In the genomic region with DNA sequence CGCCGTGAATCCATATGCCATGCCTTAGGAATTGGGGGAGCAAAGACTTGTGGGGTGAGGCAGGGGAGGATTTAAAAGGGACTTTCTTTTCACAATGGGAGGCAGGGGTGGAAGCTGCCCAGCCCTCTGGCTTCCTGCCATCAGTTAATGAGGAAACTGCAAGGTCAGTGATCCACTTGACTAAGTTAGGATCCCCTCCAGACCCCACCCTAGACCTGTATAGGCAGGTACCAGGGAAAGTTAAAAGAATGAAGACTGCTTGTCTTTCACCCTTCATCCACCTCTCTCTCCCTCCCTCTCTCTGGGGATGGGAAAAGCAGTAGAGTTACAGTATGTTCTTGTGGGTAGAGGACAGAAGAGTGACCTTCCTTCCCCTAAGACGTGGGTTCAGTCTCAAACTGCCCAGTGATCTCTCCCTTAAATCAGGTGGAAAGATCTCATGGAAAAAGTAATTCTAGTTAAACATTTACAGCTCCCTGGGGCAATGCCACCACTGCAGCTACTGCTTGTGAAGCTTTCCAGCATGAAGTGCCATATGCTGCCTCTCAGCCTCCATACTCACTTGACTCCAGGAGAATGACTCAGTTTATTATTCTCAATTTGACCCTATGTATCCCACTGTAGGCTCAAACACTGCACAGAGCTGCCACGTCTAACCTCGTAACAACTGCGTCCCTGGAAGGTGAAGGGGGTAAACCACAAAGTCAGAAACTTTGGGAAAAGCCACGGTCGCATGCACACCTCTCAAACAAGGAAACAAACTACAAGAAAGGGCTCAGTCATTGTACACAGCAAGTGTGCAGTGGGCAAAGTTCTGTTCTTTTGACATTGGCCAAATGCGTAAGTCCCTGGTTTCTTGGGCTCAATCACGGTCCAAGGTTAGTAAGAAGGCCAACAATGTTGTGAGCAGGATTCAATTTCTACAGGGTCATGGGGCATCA, we compare ENCODE assay signal across 1 cellular context.
A peak's percentile ranks its signal among the peaks of the same experiment; 100 is the strongest.
TF ChIP-seq lines count a peak whose summit lies in the region.

No MANE protein-coding gene starts in this region.

TF ChIP-seq in HepG2, 621 proteins besides CTCF, POLR2A, EP300 and RAD21 (continues in another document):
- TF ChIP-seq ATRX (CRISPR knock-in tag; IDR thresholded peaks at IDR 0.05; ENCODE audit: borderline replicate concordance) (no peak), TARDBP (CRISPR knock-in tag; IDR thresholded peaks at IDR 0.05) (peak; percentile 36; the same call in 1 of the 2 replicates), ZNF205 (CRISPR knock-in tag; IDR thresholded peaks at IDR 0.05) (peak; percentile 20; the same call in 1 of the 2 replicates), THAP11 (CRISPR knock-in tag; IDR thresholded peaks at IDR 0.05) (peak; percentile 84; the same call in 1 of the 2 replicates), GATA4 (IDR thresholded peaks at IDR 0.05; ENCODE audit: borderline replicate concordance, low read depth) (peak; percentile 43; the same call in 1 of the 2 replicates), ZBTB1 (CRISPR knock-in tag; IDR thresholded peaks at IDR 0.05; ENCODE audit: borderline replicate concordance) (no peak), NFIC (IDR thresholded peaks at IDR 0.05; ENCODE audit: low read length) (0 out of 2 replicates have a peak, but pooled peaks have one; percentile 25), HMG20A (CRISPR knock-in tag; IDR thresholded peaks at IDR 0.05; ENCODE audit: borderline replicate concordance) (peak; percentile 21; the same call in 1 of the 2 replicates), SMC3 (IDR thresholded peaks at IDR 0.05; ENCODE audit: low read length) (no peak), MIXL1 (CRISPR knock-in tag; IDR thresholded peaks at IDR 0.05) (peak; percentile 6; the same call in 1 of the 2 replicates), ZNF446 (CRISPR knock-in tag; IDR thresholded peaks at IDR 0.05) (no peak), ZKSCAN8 (CRISPR knock-in tag; IDR thresholded peaks at IDR 0.05; ENCODE audit: borderline replicate concordance) (peak; percentile 34; the same call in 1 of the 2 replicates), NR2F2 (IDR thresholded peaks at IDR 0.05; ENCODE audit: borderline replicate concordance, low read depth) (0 out of 2 replicates have a peak, but pooled peaks have one; percentile 30), FOXK2 (IDR thresholded peaks at IDR 0.05) (no peak), ADNP (CRISPR knock-in tag; IDR thresholded peaks at IDR 0.05) (no peak), ZNF382 (CRISPR knock-in tag; IDR thresholded peaks at IDR 0.05; ENCODE audit: borderline replicate concordance) (no peak), HMGA1 (CRISPR knock-in tag; conservative IDR thresholded peaks at IDR 0.05) (no peak), PLRG1 (conservative IDR thresholded peaks at IDR 0.05) (no peak), ZKSCAN5 (CRISPR knock-in tag; IDR thresholded peaks at IDR 0.05) (no peak), HDAC2 (CRISPR knock-in tag; IDR thresholded peaks at IDR 0.05) (0 out of 2 replicates have a peak, but pooled peaks have one; percentile 36), SP140L (CRISPR knock-in tag; IDR thresholded peaks at IDR 0.05; ENCODE audit: borderline replicate concordance) (0 out of 2 replicates have a peak, but pooled peaks have one; percentile 48), MED1 (CRISPR knock-in tag; IDR thresholded peaks at IDR 0.05) (peak; percentile 57), DMAP1 (CRISPR knock-in tag; IDR thresholded peaks at IDR 0.05) (0 out of 2 replicates have a peak, but pooled peaks have one; percentile 26), ATF7-NPFF (CRISPR knock-in tag; IDR thresholded peaks at IDR 0.05; ENCODE audit: low read depth) (no peak), CAMTA2 (CRISPR knock-in tag; IDR thresholded peaks at IDR 0.05; ENCODE audit: borderline replicate concordance) (no peak), HNRNPK (IDR thresholded peaks at IDR 0.05; ENCODE audit: low read depth, low read length, poor library complexity, severe bottlenecking) (peak; percentile 59), DR1 (CRISPR knock-in tag; IDR thresholded peaks at IDR 0.05) (0 out of 2 replicates have a peak, but pooled peaks have one; percentile 49), ELF3 (CRISPR knock-in tag; IDR thresholded peaks at IDR 0.05) (peak; percentile 55), CREM (IDR thresholded peaks at IDR 0.05) (no peak), CREM (CRISPR knock-in tag; IDR thresholded peaks at IDR 0.05) (no peak), PPARG (CRISPR knock-in tag; conservative IDR thresholded peaks at IDR 0.05) (0 out of 2 replicates have a peak, but pooled peaks have one; percentile 45), REPIN1 (CRISPR knock-in tag; IDR thresholded peaks at IDR 0.05; ENCODE audit: borderline replicate concordance, low read depth) (peak; percentile 39; the same call in 1 of the 2 replicates), RBFOX2 (IDR thresholded peaks at IDR 0.05; ENCODE audit: low read depth, low read length) (peak; percentile 48; the same call in 1 of the 2 replicates), GATAD2A (CRISPR knock-in tag; IDR thresholded peaks at IDR 0.05) (peak; percentile 66), ELF4 (CRISPR knock-in tag; IDR thresholded peaks at IDR 0.05; ENCODE audit: borderline replicate concordance) (no peak)
- TF ChIP-seq, protein P1, sequence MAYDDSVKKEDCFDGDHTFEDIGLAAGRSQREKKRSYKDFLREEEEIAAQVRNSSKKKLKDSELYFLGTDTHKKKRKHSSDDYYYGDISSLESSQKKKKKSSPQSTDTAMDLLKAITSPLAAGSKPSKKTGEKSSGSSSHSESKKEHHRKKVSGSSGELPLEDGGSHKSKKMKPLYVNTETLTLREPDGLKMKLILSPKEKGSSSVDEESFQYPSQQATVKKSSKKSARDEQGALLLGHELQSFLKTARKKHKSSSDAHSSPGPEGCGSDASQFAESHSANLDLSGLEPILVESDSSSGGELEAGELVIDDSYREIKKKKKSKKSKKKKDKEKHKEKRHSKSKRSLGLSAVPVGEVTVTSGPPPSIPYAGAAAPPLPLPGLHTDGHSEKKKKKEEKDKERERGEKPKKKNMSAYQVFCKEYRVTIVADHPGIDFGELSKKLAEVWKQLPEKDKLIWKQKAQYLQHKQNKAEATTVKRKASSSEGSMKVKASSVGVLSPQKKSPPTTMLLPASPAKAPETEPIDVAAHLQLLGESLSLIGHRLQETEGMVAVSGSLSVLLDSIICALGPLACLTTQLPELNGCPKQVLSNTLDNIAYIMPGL (CRISPR knock-in tag; IDR thresholded peaks at IDR 0.05; ENCODE audit: borderline replicate concordance in 1 of 2, low read depth in 1 of 2) = peak in 1 of 2 experiments; percentile 1; a peak in 1 of 4 replicates
- TF ChIP-seq, protein P2, sequence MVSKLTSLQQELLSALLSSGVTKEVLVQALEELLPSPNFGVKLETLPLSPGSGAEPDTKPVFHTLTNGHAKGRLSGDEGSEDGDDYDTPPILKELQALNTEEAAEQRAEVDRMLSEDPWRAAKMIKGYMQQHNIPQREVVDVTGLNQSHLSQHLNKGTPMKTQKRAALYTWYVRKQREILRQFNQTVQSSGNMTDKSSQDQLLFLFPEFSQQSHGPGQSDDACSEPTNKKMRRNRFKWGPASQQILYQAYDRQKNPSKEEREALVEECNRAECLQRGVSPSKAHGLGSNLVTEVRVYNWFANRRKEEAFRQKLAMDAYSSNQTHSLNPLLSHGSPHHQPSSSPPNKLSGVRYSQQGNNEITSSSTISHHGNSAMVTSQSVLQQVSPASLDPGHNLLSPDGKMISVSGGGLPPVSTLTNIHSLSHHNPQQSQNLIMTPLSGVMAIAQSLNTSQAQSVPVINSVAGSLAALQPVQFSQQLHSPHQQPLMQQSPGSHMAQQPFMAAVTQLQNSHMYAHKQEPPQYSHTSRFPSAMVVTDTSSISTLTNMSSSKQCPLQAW (CRISPR knock-in tag; IDR thresholded peaks at IDR 0.05) = peak; percentile 91
- TF ChIP-seq, protein P3, sequence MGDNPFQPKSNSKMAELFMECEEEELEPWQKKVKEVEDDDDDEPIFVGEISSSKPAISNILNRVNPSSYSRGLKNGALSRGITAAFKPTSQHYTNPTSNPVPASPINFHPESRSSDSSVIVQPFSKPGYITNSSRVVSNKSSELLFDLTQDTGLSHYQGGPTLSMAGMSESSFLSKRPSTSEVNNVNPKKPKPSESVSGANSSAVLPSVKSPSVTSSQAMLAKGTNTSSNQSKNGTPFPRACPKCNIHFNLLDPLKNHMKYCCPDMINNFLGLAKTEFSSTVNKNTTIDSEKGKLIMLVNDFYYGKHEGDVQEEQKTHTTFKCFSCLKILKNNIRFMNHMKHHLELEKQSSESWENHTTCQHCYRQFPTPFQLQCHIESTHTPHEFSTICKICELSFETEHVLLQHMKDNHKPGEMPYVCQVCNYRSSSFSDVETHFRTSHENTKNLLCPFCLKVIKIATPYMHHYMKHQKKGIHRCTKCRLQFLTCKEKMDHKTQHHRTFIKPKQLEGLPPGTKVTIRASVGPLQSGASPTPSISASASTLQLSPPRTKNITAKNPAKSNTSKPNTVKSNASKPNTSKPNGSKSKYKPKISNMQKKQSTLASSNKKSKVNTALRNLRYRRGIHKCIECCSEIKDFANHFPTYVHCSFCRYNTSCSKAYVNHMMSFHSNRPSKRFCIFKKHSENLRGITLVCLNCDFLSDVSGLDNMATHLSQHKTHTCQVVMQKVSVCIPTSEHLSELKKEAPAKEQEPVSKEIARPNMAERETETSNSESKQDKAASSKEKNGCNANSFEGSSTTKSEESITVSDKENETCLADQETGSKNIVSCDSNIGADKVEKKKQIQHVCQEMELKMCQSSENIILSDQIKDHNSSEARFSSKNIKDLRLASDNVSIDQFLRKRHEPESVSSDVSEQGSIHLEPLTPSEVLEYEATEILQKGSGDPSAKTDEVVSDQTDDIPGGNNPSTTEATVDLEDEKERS (CRISPR knock-in tag; IDR thresholded peaks at IDR 0.05) = no peak
- TF ChIP-seq, protein P4, sequence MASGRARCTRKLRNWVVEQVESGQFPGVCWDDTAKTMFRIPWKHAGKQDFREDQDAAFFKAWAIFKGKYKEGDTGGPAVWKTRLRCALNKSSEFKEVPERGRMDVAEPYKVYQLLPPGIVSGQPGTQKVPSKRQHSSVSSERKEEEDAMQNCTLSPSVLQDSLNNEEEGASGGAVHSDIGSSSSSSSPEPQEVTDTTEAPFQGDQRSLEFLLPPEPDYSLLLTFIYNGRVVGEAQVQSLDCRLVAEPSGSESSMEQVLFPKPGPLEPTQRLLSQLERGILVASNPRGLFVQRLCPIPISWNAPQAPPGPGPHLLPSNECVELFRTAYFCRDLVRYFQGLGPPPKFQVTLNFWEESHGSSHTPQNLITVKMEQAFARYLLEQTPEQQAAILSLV (CRISPR knock-in tag; IDR thresholded peaks at IDR 0.05; ENCODE audit: borderline replicate concordance) = peak; percentile 82; the same call in 1 of the 2 replicates
- TF ChIP-seq, protein P5, sequence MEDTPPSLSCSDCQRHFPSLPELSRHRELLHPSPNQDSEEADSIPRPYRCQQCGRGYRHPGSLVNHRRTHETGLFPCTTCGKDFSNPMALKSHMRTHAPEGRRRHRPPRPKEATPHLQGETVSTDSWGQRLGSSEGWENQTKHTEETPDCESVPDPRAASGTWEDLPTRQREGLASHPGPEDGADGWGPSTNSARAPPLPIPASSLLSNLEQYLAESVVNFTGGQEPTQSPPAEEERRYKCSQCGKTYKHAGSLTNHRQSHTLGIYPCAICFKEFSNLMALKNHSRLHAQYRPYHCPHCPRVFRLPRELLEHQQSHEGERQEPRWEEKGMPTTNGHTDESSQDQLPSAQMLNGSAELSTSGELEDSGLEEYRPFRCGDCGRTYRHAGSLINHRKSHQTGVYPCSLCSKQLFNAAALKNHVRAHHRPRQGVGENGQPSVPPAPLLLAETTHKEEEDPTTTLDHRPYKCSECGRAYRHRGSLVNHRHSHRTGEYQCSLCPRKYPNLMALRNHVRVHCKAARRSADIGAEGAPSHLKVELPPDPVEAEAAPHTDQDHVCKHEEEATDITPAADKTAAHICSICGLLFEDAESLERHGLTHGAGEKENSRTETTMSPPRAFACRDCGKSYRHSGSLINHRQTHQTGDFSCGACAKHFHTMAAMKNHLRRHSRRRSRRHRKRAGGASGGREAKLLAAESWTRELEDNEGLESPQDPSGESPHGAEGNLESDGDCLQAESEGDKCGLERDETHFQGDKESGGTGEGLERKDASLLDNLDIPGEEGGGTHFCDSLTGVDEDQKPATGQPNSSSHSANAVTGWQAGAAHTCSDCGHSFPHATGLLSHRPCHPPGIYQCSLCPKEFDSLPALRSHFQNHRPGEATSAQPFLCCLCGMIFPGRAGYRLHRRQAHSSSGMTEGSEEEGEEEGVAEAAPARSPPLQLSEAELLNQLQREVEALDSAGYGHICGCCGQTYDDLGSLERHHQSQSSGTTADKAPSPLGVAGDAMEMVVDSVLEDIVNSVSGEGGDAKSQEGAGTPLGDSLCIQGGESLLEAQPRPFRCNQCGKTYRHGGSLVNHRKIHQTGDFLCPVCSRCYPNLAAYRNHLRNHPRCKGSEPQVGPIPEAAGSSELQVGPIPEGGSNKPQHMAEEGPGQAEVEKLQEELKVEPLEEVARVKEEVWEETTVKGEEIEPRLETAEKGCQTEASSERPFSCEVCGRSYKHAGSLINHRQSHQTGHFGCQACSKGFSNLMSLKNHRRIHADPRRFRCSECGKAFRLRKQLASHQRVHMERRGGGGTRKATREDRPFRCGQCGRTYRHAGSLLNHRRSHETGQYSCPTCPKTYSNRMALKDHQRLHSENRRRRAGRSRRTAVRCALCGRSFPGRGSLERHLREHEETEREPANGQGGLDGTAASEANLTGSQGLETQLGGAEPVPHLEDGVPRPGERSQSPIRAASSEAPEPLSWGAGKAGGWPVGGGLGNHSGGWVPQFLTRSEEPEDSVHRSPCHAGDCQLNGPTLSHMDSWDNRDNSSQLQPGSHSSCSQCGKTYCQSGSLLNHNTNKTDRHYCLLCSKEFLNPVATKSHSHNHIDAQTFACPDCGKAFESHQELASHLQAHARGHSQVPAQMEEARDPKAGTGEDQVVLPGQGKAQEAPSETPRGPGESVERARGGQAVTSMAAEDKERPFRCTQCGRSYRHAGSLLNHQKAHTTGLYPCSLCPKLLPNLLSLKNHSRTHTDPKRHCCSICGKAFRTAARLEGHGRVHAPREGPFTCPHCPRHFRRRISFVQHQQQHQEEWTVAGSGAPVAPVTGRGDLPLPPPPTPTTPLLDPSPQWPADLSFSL (CRISPR knock-in tag; IDR thresholded peaks at IDR 0.05) = no peak
